ENCODE assay signal across 18 cellular contexts in genomic region chr15:76223521-76223920, GRCh38.
DNase-seq lines count a peak whose midpoint lies in the region; ATAC-seq, FAIRE-seq and TF ChIP-seq lines count a peak whose summit lies in the region.
"Had no signal": no experiment of that assay in that cellular context is flagged by ENCODE, and none has a peak within 500 bp of the region (broad histone marks: within the 10 kb centered on the region; RNA-seq: fewer than 3 reads in every experiment).

No MANE protein-coding gene starts in this region.

- no peak for TF ChIP-seq CTCF in GM10248 (IDR thresholded peaks at IDR 0.05; ENCODE audit: control extremely low read depth, extremely low read depth, low read depth, missing control alignments)
- TF ChIP-seq CTCF in GM20000 (IDR thresholded peaks at IDR 0.05; ENCODE audit: extremely low read depth, missing control alignments): no peak
- TF ChIP-seq CTCF in chondrocyte (IDR thresholded peaks at IDR 0.05): no peak
- no peak for TF ChIP-seq CTCF in right atrium auricular region (IDR thresholded peaks at IDR 0.05)

- peaks cover 26% of the 10 kb centered on the region for H3K36me3 ChIP-seq in right atrium auricular region

- H3K4me1 Mint-ChIP-seq in chondrocyte (ENCODE audit: low read depth): no peaks in the 10 kb centered on the region

- no peak for TF ChIP-seq POLR2A in GM12892 (IDR thresholded peaks at IDR 0.05; ENCODE audit: low read depth, low read length)

- peaks cover 9% of the 10 kb centered on the region for H3K9me3 Mint-ChIP-seq in chondrocyte (ENCODE audit: low read depth)
- H3K9me3 Mint-ChIP-seq: CD8-positive, alpha-beta memory T cell; HFFc6 had no signal

- no peaks in the 10 kb centered on the region for H3K27me3 ChIP-seq in right atrium auricular region
- H3K27me3 ChIP-seq: BLaER1 had no signal

- no peak overlapping the region for H3K4me3 ChIP-seq in right atrium auricular region
- H3K4me3 ChIP-seq: BLaER1, K562 had no signal

- H3K36me3 Mint-ChIP-seq in chondrocyte (ENCODE audit: low read depth): peaks cover 25% of the 10 kb centered on the region

- peak; percentile 56 for DNase-seq in GM10248 (ENCODE audit: extremely low spot score)
- DNase-seq in GM12892 (ENCODE audit: insufficient read length): no peak
- peak; percentile 58 for DNase-seq in GM20000 (ENCODE audit: low spot score)
- no peak for DNase-seq in chondrocyte (ENCODE audit: low spot score)
- no peak for DNase-seq in right atrium auricular region (ENCODE audit: low spot score)
- no peak for DNase-seq in stimulated activated naive CD4-positive, alpha-beta T cell (lab: John Stamatoyannopoulos, UW)
- DNase-seq: 8988T; AML-193; Caco-2; CD8-positive, alpha-beta memory T cell; GF-D8; HCEC 1CT; HFFc6; Karpas-422 had no signal

- CTCF ChIA-PET in GM10248 (lab: Yijun Ruan, JAX): interaction anchor here (0.7 to 2.8 kb wide), 8 partner anchors 9 to 1320 kb away, joined by 3 to 8 read pairs (median 3); no protein-coding TSS in a partner anchor

- POLR2A ChIA-PET in GM10248 (lab: Yijun Ruan, JAX): interaction anchor here (0.7 kb wide), 1 partner anchor 813 kb away, joined by 5 read pairs; no protein-coding TSS in a partner anchor

- H3K27ac Mint-ChIP-seq in chondrocyte (ENCODE audit: unreplicated experiment): no peak overlapping the region
- H3K27ac Mint-ChIP-seq: HFFc6 had no signal

- H3K27ac ChIP-seq in right atrium auricular region: no peak overlapping the region
- H3K27ac ChIP-seq: BLaER1 had no signal

- H3K9me3 ChIP-seq in right atrium auricular region: no peaks in the 10 kb centered on the region
- H3K9me3 ChIP-seq: Caco-2 had no signal

- no peaks in the 10 kb centered on the region for H3K27me3 Mint-ChIP-seq in chondrocyte (ENCODE audit: low read depth)

- FAIRE-seq in GM12892 (lab: Jason Lieb, UNC): peak; percentile 84
- FAIRE-seq: K562 had no signal

- H3K4me1 ChIP-seq in right atrium auricular region: no peaks in the 10 kb centered on the region
- H3K4me1 ChIP-seq: BLaER1 had no signal

- ATAC-seq in HG03565 (IDR thresholded peaks at IDR 0.05; ENCODE audit: unreplicated experiment) (peak; percentile 61), HG03039 (IDR thresholded peaks at IDR 0.05; ENCODE audit: unreplicated experiment) (no peak)
- ATAC-seq: K562 had no signal

- no peak overlapping the region for H3K4me3 Mint-ChIP-seq in chondrocyte (ENCODE audit: unreplicated experiment)
- H3K4me3 Mint-ChIP-seq: CD8-positive, alpha-beta memory T cell; HFFc6 had no signal

Comparison
In these comparisons a context has a peak if more than half of its experiments do, and no peak if none do; other contexts are left out.
1. DNase-seq: peak in GM10248 (single experiment) and GM20000 (single experiment); none in GM12892 (single experiment), chondrocyte (single experiment), right atrium auricular region (single experiment) and stimulated activated naive CD4-positive, alpha-beta T cell (0 of 6).